ENCODE assay signal across 1 cellular context in the genomic region with DNA sequence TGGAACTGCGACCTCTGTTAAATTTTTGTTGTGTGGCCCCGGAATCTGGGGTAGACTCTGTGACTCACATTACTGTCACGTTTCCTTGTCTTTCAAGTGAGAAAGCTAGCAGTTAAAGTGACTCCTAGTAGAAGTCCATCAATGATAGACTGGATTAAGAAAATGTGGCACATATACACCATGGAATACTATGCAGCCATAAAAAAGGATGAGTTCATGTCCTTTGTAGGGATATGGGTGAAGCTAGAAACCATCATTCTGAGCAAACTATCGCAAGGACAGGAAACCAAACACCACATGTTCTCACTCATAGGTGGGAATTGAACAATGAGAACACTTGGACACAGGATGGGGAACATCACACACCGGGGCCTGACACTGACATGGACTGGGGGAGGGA.
TF ChIP-seq lines count a peak whose summit lies in the region.

No MANE protein-coding gene starts in this region.

TF ChIP-seq in HCT116, 20 proteins besides CTCF, POLR2A, EP300 and RAD21:
- peak; percentile 24; the same call in 1 of the 2 replicates for TF ChIP-seq FOSL1 (IDR thresholded peaks at IDR 0.05; ENCODE audit: low read depth)
